1 cellular context compared by ENCODE assay signal in the genomic region with DNA sequence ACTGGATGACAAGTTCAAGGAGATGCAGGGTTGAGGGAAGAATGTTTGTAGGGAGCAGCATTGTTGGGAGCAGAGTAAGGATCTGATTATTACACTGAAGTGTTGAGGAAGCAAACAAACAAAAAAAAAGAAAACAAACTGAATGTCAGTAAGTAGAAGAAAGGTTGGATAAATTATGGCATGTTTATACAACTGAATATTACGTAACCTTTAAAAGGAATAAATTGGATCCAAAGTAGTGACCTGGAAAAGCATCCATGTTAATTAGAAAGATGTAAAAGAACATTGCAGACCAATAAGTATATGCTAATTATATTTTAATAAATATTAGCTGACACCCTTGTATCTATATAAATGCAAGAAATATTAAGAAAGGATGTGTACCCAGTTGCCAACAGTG.
TF ChIP-seq lines count a peak whose summit lies in the region.

No MANE protein-coding gene starts in this region.

TF ChIP-seq in HEK293T, 16 proteins besides CTCF, POLR2A, EP300 and RAD21 (continued from another document):
- TF ChIP-seq, protein P1, sequence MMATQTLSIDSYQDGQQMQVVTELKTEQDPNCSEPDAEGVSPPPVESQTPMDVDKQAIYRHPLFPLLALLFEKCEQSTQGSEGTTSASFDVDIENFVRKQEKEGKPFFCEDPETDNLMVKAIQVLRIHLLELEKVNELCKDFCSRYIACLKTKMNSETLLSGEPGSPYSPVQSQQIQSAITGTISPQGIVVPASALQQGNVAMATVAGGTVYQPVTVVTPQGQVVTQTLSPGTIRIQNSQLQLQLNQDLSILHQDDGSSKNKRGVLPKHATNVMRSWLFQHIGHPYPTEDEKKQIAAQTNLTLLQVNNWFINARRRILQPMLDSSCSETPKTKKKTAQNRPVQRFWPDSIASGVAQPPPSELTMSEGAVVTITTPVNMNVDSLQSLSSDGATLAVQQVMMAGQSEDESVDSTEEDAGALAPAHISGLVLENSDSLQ (IDR thresholded peaks at IDR 0.05), result 0 out of 2 replicates have a peak, but pooled peaks have one; percentile 25
- no peak for TF ChIP-seq L3MBTL2 (conservative IDR thresholded peaks at IDR 0.05)
- TF ChIP-seq BHLHE40 (IDR thresholded peaks at IDR 0.05; ENCODE audit: borderline replicate concordance), result no peak
TF ChIP-seq in HEK293T: peak in this region for 1.
